Comparison of ENCODE assay signal across 14 cellular contexts in the genomic region with DNA sequence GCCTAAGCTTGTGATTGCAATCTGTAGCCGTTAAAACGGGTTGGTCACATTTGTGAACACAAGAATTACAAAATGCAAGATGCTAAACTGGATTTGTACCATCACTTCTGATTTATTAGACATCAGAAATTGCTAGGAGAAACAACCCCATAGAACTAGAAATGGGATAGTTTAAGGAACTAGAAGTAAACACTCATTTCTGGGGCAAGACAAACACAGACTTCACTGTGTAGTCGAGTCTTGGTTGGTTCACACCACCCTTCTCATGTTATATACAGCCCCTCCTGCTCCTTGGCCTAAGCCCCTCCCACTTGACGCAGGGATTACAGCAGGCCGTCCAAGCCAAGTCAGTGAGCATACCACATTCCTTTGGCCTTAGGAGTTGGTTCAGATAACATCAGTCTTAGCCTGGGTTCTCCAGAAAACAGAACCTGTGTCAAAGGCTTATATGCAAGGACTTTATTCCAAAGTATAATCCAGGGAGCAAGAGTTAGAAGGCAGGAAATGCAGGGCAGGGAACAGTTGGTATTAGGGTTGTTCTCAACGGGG. TPM values are rescaled to one million over a fixed set of nuclear protein-coding genes. Genes with fewer than 3 reads are reported as not detected.
A peak's percentile ranks its signal among the peaks of the same experiment; 100 is the strongest.
DNase-seq lines count a peak whose midpoint lies in the region; ATAC-seq and TF ChIP-seq lines count a peak whose summit lies in the region.
"Had no signal": no experiment of that assay in that cellular context is flagged by ENCODE, and none has a peak within 500 bp of the region (broad histone marks: within the 10 kb centered on the region; RNA-seq: fewer than 3 reads in every experiment).

No MANE protein-coding gene starts in this region.

- no peak for TF ChIP-seq CTCF in epithelial cell of esophagus (IDR thresholded peaks at IDR 0.05; ENCODE audit: insufficient read depth, low read depth, low read length, missing control alignments)

- no peak overlapping the region for H3K4me3 ChIP-seq in epithelial cell of esophagus (ENCODE audit: low read length)
- H3K4me3 ChIP-seq in CD8-positive, alpha-beta memory T cell (ENCODE audit: low read length) = no peak overlapping the region
- H3K4me3 ChIP-seq: SK-N-MC, transverse colon had no signal

- intact Hi-C loops in posterior vena cava (cut with DNase I) = no loop called here

- H3K27ac Mint-ChIP-seq in CD8-positive, alpha-beta memory T cell = no peak overlapping the region
- H3K27ac Mint-ChIP-seq in T-cell = no peak overlapping the region

- no peaks in the 10 kb centered on the region for H3K9me3 ChIP-seq in CD8-positive, alpha-beta memory T cell (ENCODE audit: low read length)
- H3K9me3 ChIP-seq: neutrophil had no signal

- no peak for ATAC-seq in T-cell (replicated peaks in 1 of 4)

- DNase-seq in ELF-1 (ENCODE audit: low read depth, low spot score) (peak; percentile 84), RKO (ENCODE audit: low spot score) (peak; percentile 19), epithelial cell of esophagus (ENCODE audit: low read depth) (peak; percentile 71), posterior vena cava (ENCODE audit: low spot score) (peak; percentile 83), UCSD-AML1 (lab: John Stamatoyannopoulos, UW; ENCODE audit: unreplicated experiment) (no peak), T-cell (no peak), superior temporal gyrus (ENCODE audit: extremely low spot score) (no peak)
- DNase-seq in CD8-positive, alpha-beta memory T cell = no peak
- DNase-seq: activated CD8-positive, alpha-beta memory T cell treated with anti-CD3 and anti-CD28 coated beads, Interleukin-2, amount 50 U/mL, for 4 hours; GOT3; NCI-H2081; transverse colon had no signal

- no peaks in the 10 kb centered on the region for H3K4me1 Mint-ChIP-seq in CD8-positive, alpha-beta memory T cell
- H3K4me1 Mint-ChIP-seq in T-cell = no peaks in the 10 kb centered on the region

- no peaks in the 10 kb centered on the region for H3K36me3 ChIP-seq in CD8-positive, alpha-beta memory T cell (ENCODE audit: insufficient read depth, low read length)
- H3K36me3 ChIP-seq: neutrophil, transverse colon had no signal

- H3K27ac ChIP-seq in CD8-positive, alpha-beta memory T cell (ENCODE audit: low read depth, low read length) = no peak overlapping the region
- H3K27ac ChIP-seq: neutrophil, SK-N-MC, transverse colon had no signal

- peaks cover 10 to 28% of the 10 kb centered on the region in 2 donors for H3K27me3 Mint-ChIP-seq in CD8-positive, alpha-beta memory T cell
- peaks cover 11 to 12% of the 10 kb centered on the region in 2 donors for H3K27me3 Mint-ChIP-seq in T-cell

- POLR2A ChIA-PET in CD8-positive, alpha-beta memory T cell (lab: Charles Lee) = no interaction called here
- POLR2A ChIA-PET in T-cell (lab: Charles Lee) = no interaction called here

- H3K27me3 ChIP-seq in CD8-positive, alpha-beta memory T cell (ENCODE audit: insufficient read depth, low read length, poor library complexity, severe bottlenecking) = no peaks in the 10 kb centered on the region
- H3K27me3 ChIP-seq: neutrophil, transverse colon had no signal

- no peaks in the 10 kb centered on the region for H3K4me1 ChIP-seq in CD8-positive, alpha-beta memory T cell (ENCODE audit: insufficient read depth, low read length)
- H3K4me1 ChIP-seq: transverse colon had no signal

- peaks cover 0 to 9% (median 0%) of the 10 kb centered on the region in 3 donors for H3K36me3 Mint-ChIP-seq in CD8-positive, alpha-beta memory T cell
- H3K36me3 Mint-ChIP-seq in T-cell = peaks cover 5% of the 10 kb centered on the region

- CTCF ChIA-PET in CD8-positive, alpha-beta memory T cell (lab: Charles Lee) = no interaction called here
- CTCF ChIA-PET in T-cell (lab: Charles Lee) = no interaction called here

- peaks cover 9 to 10% (median 10%) of the 10 kb centered on the region in 5 donors for H3K9me3 Mint-ChIP-seq in CD8-positive, alpha-beta memory T cell
- H3K9me3 Mint-ChIP-seq in T-cell = peaks cover 0 to 10% (median 4%) of the 10 kb centered on the region in 3 donors

- H3K4me3 Mint-ChIP-seq in CD8-positive, alpha-beta memory T cell = no peak overlapping the region
- no peak overlapping the region for H3K4me3 Mint-ChIP-seq in T-cell

RNA-seq across cellular contexts. Expression of a gene that starts 2.0 kb away (rescaled TPM):
- under 1 TPM in 1 of 2 donors, not detected in 1; 0.09 TPM for total RNA-seq in posterior vena cava
- total RNA-seq in CD8-positive, alpha-beta memory T cell = not detected
- not detected for polyA plus RNA-seq in CD8-positive, alpha-beta memory T cell
- not detected for total RNA-seq in T-cell

RNA-seq across cellular contexts. Expression of a gene that starts 13.8 kb away (rescaled TPM):
- total RNA-seq in posterior vena cava (10 to 100 TPM; 12.5 to 20.1 TPM), T-cell (10 to 100 TPM in 4 of 5 donors, 1 to 10 TPM in 1; 9.7 to 15.9 (median 13.9) TPM)
- total RNA-seq in CD8-positive, alpha-beta memory T cell = 10 to 100 TPM; 21.4 to 23.4 TPM
- 29.4 TPM for polyA plus RNA-seq in CD8-positive, alpha-beta memory T cell

Comparison
In these comparisons a context has a peak if more than half of its experiments do, and no peak if none do; other contexts are left out.
1. DNase-seq: peak in ELF-1 (single experiment), RKO (single experiment), epithelial cell of esophagus (single experiment) and posterior vena cava (single experiment); none in UCSD-AML1 (single experiment), CD8-positive, alpha-beta memory T cell (0 of 5), T-cell (0 of 34) and superior temporal gyrus (single experiment).